Comparison of ENCODE assay signal across 17 cellular contexts in the genomic region with DNA sequence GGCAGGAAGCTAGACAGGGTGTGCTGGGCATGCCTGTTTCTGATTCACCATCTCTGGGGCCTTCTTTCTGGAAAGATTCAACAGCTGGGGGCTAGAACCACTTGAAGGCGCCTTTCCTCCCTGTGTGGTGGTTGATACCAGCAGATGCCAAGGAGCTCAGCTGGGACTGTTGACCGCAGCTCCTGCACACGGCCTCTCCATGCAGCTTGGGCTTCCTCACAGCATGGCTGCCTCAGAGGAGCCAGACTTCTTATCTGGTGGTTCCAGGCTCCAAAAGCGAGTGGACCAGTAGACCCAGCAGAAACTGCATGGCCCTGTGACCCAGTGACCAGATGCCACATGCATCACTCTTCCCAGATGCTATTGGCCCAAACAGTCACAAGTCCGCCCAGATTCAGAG.
DNase-seq lines count a peak whose midpoint lies in the region; FAIRE-seq and TF ChIP-seq lines count a peak whose summit lies in the region.
"Had no signal": no experiment of that assay in that cellular context is flagged by ENCODE, and none has a peak within 500 bp of the region (broad histone marks: within the 10 kb centered on the region; RNA-seq: fewer than 3 reads in every experiment).

No MANE protein-coding gene starts in this region.

- TF ChIP-seq EP300 in suprapubic skin (IDR thresholded peaks at IDR 0.05), result no peak

- FAIRE-seq in GM12892 (lab: Jason Lieb, UNC), result no peak
- FAIRE-seq: A549 had no signal

- H3K9me3 ChIP-seq in colonic mucosa (no peaks in the 10 kb centered on the region), suprapubic skin (no peaks in the 10 kb centered on the region), Karpas-422 (ENCODE audit: low read length) (no peaks in the 10 kb centered on the region)

- H3K4me3 ChIP-seq in colonic mucosa (no peak overlapping the region), suprapubic skin (no peak overlapping the region), Karpas-422 (ENCODE audit: low read length) (no peak overlapping the region)
- H3K4me3 ChIP-seq: A549 had no signal

- no peak overlapping the region for H2AFZ ChIP-seq in Karpas-422 (ENCODE audit: low read length)

- H3K79me2 ChIP-seq in Karpas-422 (ENCODE audit: low read length), result no peaks in the 10 kb centered on the region

- H3K36me3 ChIP-seq in colonic mucosa (no peaks in the 10 kb centered on the region), suprapubic skin (no peaks in the 10 kb centered on the region), Karpas-422 (ENCODE audit: insufficient read depth, low read length) (no peaks in the 10 kb centered on the region)

- H3K4me2 ChIP-seq in Karpas-422 (ENCODE audit: low read depth, low read length, poor library complexity, severe bottlenecking), result no peak overlapping the region
- H3K4me2 ChIP-seq: A549 had no signal

- H4K20me1 ChIP-seq in Karpas-422 (ENCODE audit: insufficient read depth, low read depth, low read length), result no peaks in the 10 kb centered on the region

- TF ChIP-seq CTCF in colonic mucosa (IDR thresholded peaks at IDR 0.05) (no peak), suprapubic skin (IDR thresholded peaks at IDR 0.05) (no peak)

- no peak overlapping the region for H3K27ac Mint-ChIP-seq in activated T-cell treated with anti-CD3 and anti-CD28 coated beads, Interleukin-2, amount 50 U/mL, for 24 hours

- DNase-seq in activated T-cell treated with anti-CD3 and anti-CD28 coated beads, Interleukin-2, amount 50 U/mL, for 24 hours, result peak; percentile 11
- DNase-seq in activated T-cell treated with anti-CD3 and anti-CD28 coated beads for 4 hours (no peak), colonic mucosa (peak; percentile 6), mesenteric fat pad (ENCODE audit: low spot score) (peak; percentile 78), suprapubic skin (ENCODE audit: low spot score in 2 of 2) (peak; percentile 32 to 39), NCI-H774 (lab: John Stamatoyannopoulos, UW) (no peak), Karpas-422 (no peak), GM12892 (ENCODE audit: insufficient read length) (no peak)
- DNase-seq: Caco-2, DMS53, HCEC 1CT, MV-4-11, NCI-H1417 treated with DMSO at 0.1 percent for 48 hours, NCI-H2029, NCI-H2171 treated with DMSO at 0.1 percent for 48 hours, NCI-H510A had no signal

- intact Hi-C loops in colonic mucosa (cut with DNase I), result no loop called here

- no peak overlapping the region for H3K4me3 Mint-ChIP-seq in activated T-cell treated with anti-CD3 and anti-CD28 coated beads, Interleukin-2, amount 50 U/mL, for 24 hours

- no peaks in the 10 kb centered on the region for H3K27me3 ChIP-seq in colonic mucosa
- H3K27me3 ChIP-seq in suprapubic skin, result no peaks in the 10 kb centered on the region
- H3K27me3 ChIP-seq in Karpas-422 (ENCODE audit: low read length), result no peaks in the 10 kb centered on the region

- TF ChIP-seq POLR2A in suprapubic skin (IDR thresholded peaks at IDR 0.05) (no peak), GM12892 (IDR thresholded peaks at IDR 0.05; ENCODE audit: low read depth, low read length) (no peak)

- H3K27ac ChIP-seq in colonic mucosa (no peak overlapping the region), suprapubic skin (no peak overlapping the region), Karpas-422 (ENCODE audit: low read length) (no peak overlapping the region)
- H3K27ac ChIP-seq: A549 had no signal

- no peaks in the 10 kb centered on the region for H3K9me2 ChIP-seq in Karpas-422 (replicated peaks; ENCODE audit: insufficient read depth, low read length)

- H3K27me3 Mint-ChIP-seq in activated T-cell treated with anti-CD3 and anti-CD28 coated beads, Interleukin-2, amount 50 U/mL, for 24 hours, result no peaks in the 10 kb centered on the region

- no peak overlapping the region for H3K9ac ChIP-seq in colonic mucosa (ENCODE audit: low read depth in 2 of 2, low read length in 2 of 2)
- no peak overlapping the region for H3K9ac ChIP-seq in Karpas-422 (ENCODE audit: low read length)

- H3K36me3 Mint-ChIP-seq in activated T-cell treated with anti-CD3 and anti-CD28 coated beads, Interleukin-2, amount 50 U/mL, for 24 hours (ENCODE audit: low read depth), result no peaks in the 10 kb centered on the region

- WGBS in suprapubic skin, result 94% methylated on average over 5 of the region's 5 CpGs

- H3K4me1 ChIP-seq in colonic mucosa, result no peaks in the 10 kb centered on the region
- no peaks in the 10 kb centered on the region for H3K4me1 ChIP-seq in suprapubic skin
- no peaks in the 10 kb centered on the region for H3K4me1 ChIP-seq in Karpas-422 (ENCODE audit: low read length)
- H3K4me1 ChIP-seq: A549, Caco-2 had no signal

- H3K4me1 Mint-ChIP-seq in activated T-cell treated with anti-CD3 and anti-CD28 coated beads, Interleukin-2, amount 50 U/mL, for 24 hours (ENCODE audit: low read depth), result no peaks in the 10 kb centered on the region

- H3K9me3 Mint-ChIP-seq in activated T-cell treated with anti-CD3 and anti-CD28 coated beads, Interleukin-2, amount 50 U/mL, for 24 hours, result peaks cover 3% of the 10 kb centered on the region

Comparison
In these comparisons a context has a peak if more than half of its experiments do, and no peak if none do; other contexts are left out.
1. DNase-seq: peak in activated T-cell treated with anti-CD3 and anti-CD28 coated beads, Interleukin-2, amount 50 U/mL, for 24 hours (single experiment), colonic mucosa (single experiment), mesenteric fat pad (single experiment) and suprapubic skin (2 of 2); none in activated T-cell treated with anti-CD3 and anti-CD28 coated beads for 4 hours (single experiment), NCI-H774 (single experiment), Karpas-422 (single experiment) and GM12892 (single experiment).